Comparison of ENCODE assay signal across 29 cellular contexts in the genomic region with DNA sequence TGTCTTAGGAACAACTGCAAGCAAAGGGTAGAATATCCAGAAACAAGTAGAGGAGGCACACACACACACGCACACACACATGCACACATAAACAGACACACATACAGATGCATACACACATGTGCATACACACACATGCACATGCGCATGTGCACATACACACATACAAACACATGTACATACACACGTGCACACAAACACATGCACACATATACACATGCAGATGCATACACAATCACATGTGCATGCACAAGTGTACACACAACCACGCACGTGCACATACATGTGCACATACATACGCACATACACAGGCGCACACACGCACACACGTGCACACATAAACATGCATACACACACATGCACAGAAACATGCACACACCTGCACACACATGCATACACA.
"Had no signal": no experiment of that assay in that cellular context is flagged by ENCODE, and none has a peak within 500 bp of the region (broad histone marks: within the 10 kb centered on the region; RNA-seq: fewer than 3 reads in every experiment).

No MANE protein-coding gene starts in this region.

- H3K27ac ChIP-seq: coronary artery, esophagus squamous epithelium, hepatocyte, neural progenitor cell, psoas muscle, skin epidermis, stomach, thyroid gland, upper lobe of left lung, uterus had no signal

- DNase-seq: dermis blood vessel endothelial cell; effector memory CD4-positive, alpha-beta T cell; erythroblast; esophagus squamous epithelium; head of caudate nucleus; kidney; mucosa of descending colon; naive B cell; nucleus accumbens; posterior cingulate gyrus; psoas muscle; right cardiac atrium; stimulated activated CD4-positive, alpha-beta T cell treated with anti-CD3 and anti-CD28 coated beads, Interleukin-15, amount 100 ng/mL, for 24 hours; stimulated activated CD4-positive, alpha-beta T cell treated with anti-CD3 and anti-CD28 coated beads, Interleukin-2, amount 100 ng/mL, for 48 hours; stimulated activated naive CD4-positive, alpha-beta T cell; stomach; thyroid gland; upper lobe of left lung; uterus had no signal

- H3K27ac Mint-ChIP-seq: memory B cell, mesothelial cell of epicardium, naive B cell, nephron, neural progenitor cell had no signal

- ATAC-seq: left lobe of liver, mucosa of descending colon, psoas muscle, right cardiac atrium had no signal

- H3K36me3 ChIP-seq: esophagus squamous epithelium, neural progenitor cell, stomach, thyroid gland, upper lobe of left lung, uterus had no signal

- H3K27me3 Mint-ChIP-seq: memory B cell had no signal

- H3K4me1 Mint-ChIP-seq: memory B cell, naive B cell had no signal

- H3K36me3 Mint-ChIP-seq: memory B cell, mesothelial cell of epicardium, naive B cell, neural progenitor cell had no signal

- H3K79me2 ChIP-seq: hepatocyte had no signal

- H3K9me3 ChIP-seq: esophagus squamous epithelium, mucosa of descending colon, psoas muscle, stomach, thyroid gland, upper lobe of left lung, uterus had no signal

- H3K9ac ChIP-seq: neural progenitor cell had no signal

- H3K4me1 ChIP-seq: esophagus squamous epithelium, psoas muscle, stomach, thyroid gland, upper lobe of left lung, uterus had no signal

- H3K4me3 ChIP-seq: coronary artery, esophagus squamous epithelium, hepatocyte, lung, mucosa of descending colon, neural progenitor cell, psoas muscle, skin epidermis, stomach, thyroid gland, upper lobe of left lung, uterus had no signal

- FAIRE-seq: frontal cortex, kidney had no signal

- H2AFZ ChIP-seq: hepatocyte had no signal

- H3K9me3 Mint-ChIP-seq: mesothelial cell of epicardium, nephron had no signal

- H3K4me3 Mint-ChIP-seq: memory B cell, mesothelial cell of epicardium, naive B cell, nephron, neural progenitor cell had no signal

- H3K27me3 ChIP-seq: esophagus squamous epithelium, hepatocyte, neural progenitor cell, stomach, thyroid gland, upper lobe of left lung, uterus had no signal

- H3K4me2 ChIP-seq: hepatocyte had no signal
